Comparison of ENCODE assay signal across 12 cellular contexts in the genomic region with DNA sequence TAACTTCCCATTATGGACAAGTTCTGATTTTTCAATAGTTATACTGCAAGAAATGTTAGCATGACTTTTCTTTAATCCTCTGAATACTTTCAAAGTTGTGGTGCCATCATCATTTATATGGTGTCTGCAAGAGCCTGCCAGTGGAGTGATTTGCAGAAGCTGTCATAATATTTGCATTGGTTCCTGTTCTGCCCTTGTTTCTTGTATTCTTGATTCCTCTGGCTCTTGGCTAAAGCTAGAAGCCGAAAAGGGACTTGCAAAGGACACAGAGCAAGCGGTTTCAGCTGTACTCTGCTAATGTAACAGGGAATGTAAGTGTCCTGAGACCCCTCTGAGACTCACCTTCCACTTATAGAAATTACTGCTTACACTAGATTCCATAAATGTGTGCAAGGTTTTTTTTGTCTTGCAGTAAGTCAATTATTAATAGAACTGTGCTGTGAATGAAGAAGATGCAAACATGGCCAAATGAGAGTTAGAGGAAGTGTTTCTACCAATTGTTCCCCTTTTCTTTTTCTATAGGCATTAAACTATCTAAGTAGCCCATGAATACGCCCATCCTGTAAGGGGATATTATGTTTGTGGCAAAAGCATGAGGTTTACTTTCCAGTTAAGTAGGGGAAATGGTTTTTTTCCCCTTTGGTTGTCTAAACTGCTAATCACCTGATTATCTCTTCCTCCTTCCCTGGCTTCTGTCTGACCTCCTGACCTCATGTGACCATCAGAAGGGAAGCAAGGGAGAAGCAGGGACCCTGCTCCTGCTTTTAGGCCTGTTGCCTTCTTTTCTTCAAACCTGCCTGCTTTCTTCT. TPM values are rescaled to one million over a fixed set of nuclear protein-coding genes. Genes with fewer than 3 reads are reported as not detected.
A peak's percentile ranks its signal among the peaks of the same experiment; 100 is the strongest.
DNase-seq lines count a peak whose midpoint lies in the region; ATAC-seq, FAIRE-seq and TF ChIP-seq lines count a peak whose summit lies in the region.
"Had no signal": no experiment of that assay in that cellular context is flagged by ENCODE, and none has a peak within 500 bp of the region (broad histone marks: within the 10 kb centered on the region; RNA-seq: fewer than 3 reads in every experiment).

No MANE protein-coding gene starts in this region.

- peak; percentile 69 for ATAC-seq in GM21786 (IDR thresholded peaks at IDR 0.05; ENCODE audit: unreplicated experiment)
- ATAC-seq in lower lobe of right lung = peak; percentile 64 to 67
- ATAC-seq in CD4-positive, alpha-beta T cell (ENCODE audit: poor library complexity) = no peak
- ATAC-seq: activated T-helper 17 cell treated with anti-CD3 and anti-CD28 coated beads, Interleukin-2, amount 50 U/mL, for 72 hours had no signal

- H3K27ac Mint-ChIP-seq in CD4-positive, alpha-beta T cell = no peak overlapping the region
- H3K27ac Mint-ChIP-seq: activated T-helper 17 cell treated with anti-CD3 and anti-CD28 coated beads, Interleukin-2, amount 50 U/mL, for 72 hours; immature natural killer cell; stimulated activated naive CD8-positive, alpha-beta T cell treated with anti-CD3 and anti-CD28 coated beads, Interleukin-15, Interleukin-2, amounts not matched to agents 100 ng/mL and 50 ng/mL, for 24 hours had no signal

- no peak overlapping the region for H3K9ac ChIP-seq in kidney (ENCODE audit: low read length in 2 of 2)

- no peaks in the 10 kb centered on the region for H3K9me2 ChIP-seq in OCI-LY7 (ENCODE audit: insufficient read depth, low read length)

- H3K27me3 ChIP-seq in lower lobe of right lung (ENCODE audit: low read depth) = no peaks in the 10 kb centered on the region
- no peaks in the 10 kb centered on the region for H3K27me3 ChIP-seq in CD4-positive, alpha-beta T cell (ENCODE audit: control insufficient read depth, insufficient read depth, low read length)

- H4K20me1 ChIP-seq in OCI-LY7 (ENCODE audit: insufficient read depth, low read length) = no peaks in the 10 kb centered on the region

- H3K27ac ChIP-seq in OCI-LY7 (ENCODE audit: low read depth, low read length, poor library complexity, severe bottlenecking) (peak overlapping the region; percentile 65), lower lobe of right lung (peak overlapping the region; percentile 59), kidney (ENCODE audit: low read depth in 2 of 2, low read length in 2 of 2) (no peak overlapping the region)
- H3K27ac ChIP-seq in CD4-positive, alpha-beta T cell (ENCODE audit: low read depth, low read length) = no peak overlapping the region

- DNase-seq in GM12892 (ENCODE audit: insufficient read length) (no peak), OCI-LY7 (ENCODE audit: low spot score) (peak; percentile 57), lower lobe of right lung (no peak), NCI-H2227 (lab: John Stamatoyannopoulos, UW; ENCODE audit: unreplicated experiment) (no peak), GM19240 (ENCODE audit: insufficient read length, low spot score) (no peak), kidney (no peak)
- DNase-seq in CD4-positive, alpha-beta T cell = no peak
- DNase-seq: Calu3, immature natural killer cell had no signal

- peaks cover 32% of the 10 kb centered on the region for H3K27me3 Mint-ChIP-seq in CD4-positive, alpha-beta T cell

- POLR2A ChIA-PET in OCI-LY7 (lab: Charles Lee) = no interaction called here
- POLR2A ChIA-PET in CD4-positive, alpha-beta T cell (lab: Charles Lee) = no interaction called here

- H3K36me3 ChIP-seq in OCI-LY7 (ENCODE audit: insufficient read depth, low read length) (no peaks in the 10 kb centered on the region), lower lobe of right lung (no peaks in the 10 kb centered on the region), kidney (ENCODE audit: control insufficient read depth in 1 of 2, insufficient read depth in 2 of 2, low read length in 2 of 2) (no peaks in the 10 kb centered on the region)

- no TSS peak for BruUV-seq in OCI-LY7 (replicated peaks; lab: Mats Ljungman, UMichigan)

- peak overlapping the region; percentile 26 for H2AFZ ChIP-seq in OCI-LY7 (ENCODE audit: low read length)

- intact Hi-C loops in OCI-LY7 (cut with micrococcal nuclease; ENCODE audit: unreplicated experiment) = no loop called here
- intact Hi-C loops in lower lobe of right lung (cut with DNase I) = no loop called here
- intact Hi-C loops in kidney (cut with DNase I) = no loop called here
- intact Hi-C loops in CD4-positive, alpha-beta T cell (cut with DNase I, micrococcal nuclease) = no loop called here

- FAIRE-seq in GM12892 (lab: Jason Lieb, UNC) (peak; percentile 48), kidney (lab: Jason Lieb, UNC) (no peak)

- TF ChIP-seq CTCF in OCI-LY7 (conservative IDR thresholded peaks at IDR 0.05; ENCODE audit: low read length) (no peak), lower lobe of right lung (IDR thresholded peaks at IDR 0.05) (no peak), kidney (IDR thresholded peaks at IDR 0.05; ENCODE audit: borderline replicate concordance, extremely low read depth, insufficient read depth) (no peak)
- TF ChIP-seq CTCF in CD4-positive, alpha-beta T cell (IDR thresholded peaks at IDR 0.05) = no peak

- H3K4me3 Mint-ChIP-seq in CD4-positive, alpha-beta T cell = no peak overlapping the region
- H3K4me3 Mint-ChIP-seq: activated T-helper 17 cell treated with anti-CD3 and anti-CD28 coated beads, Interleukin-2, amount 50 U/mL, for 72 hours; immature natural killer cell; stimulated activated naive CD8-positive, alpha-beta T cell treated with anti-CD3 and anti-CD28 coated beads, Interleukin-15, Interleukin-2, amounts not matched to agents 100 ng/mL and 50 ng/mL, for 24 hours had no signal

- peak overlapping the region; percentile 67 for H3K4me2 ChIP-seq in OCI-LY7 (ENCODE audit: low read length)

- H3K9me3 ChIP-seq in OCI-LY7 (ENCODE audit: low read length) (no peaks in the 10 kb centered on the region), lower lobe of right lung (no peaks in the 10 kb centered on the region), kidney (ENCODE audit: control insufficient read depth in 1 of 2, low read length in 2 of 2) (no peaks in the 10 kb centered on the region)
- no peaks in the 10 kb centered on the region for H3K9me3 ChIP-seq in CD4-positive, alpha-beta T cell (ENCODE audit: control insufficient read depth, low read length)

- CTCF ChIA-PET in OCI-LY7 (lab: Charles Lee; ENCODE audit: unreplicated experiment) = no interaction called here
- CTCF ChIA-PET in CD4-positive, alpha-beta T cell (lab: Charles Lee) = no interaction called here

- peak overlapping the region; percentile 39 for H3K4me3 ChIP-seq in OCI-LY7 (ENCODE audit: low read depth, low read length, poor library complexity, severe bottlenecking)
- no peak overlapping the region for H3K4me3 ChIP-seq in lower lobe of right lung
- no peak overlapping the region for H3K4me3 ChIP-seq in kidney (ENCODE audit: low read length in 2 of 2)

- no peaks in the 10 kb centered on the region for H3K9me3 Mint-ChIP-seq in CD4-positive, alpha-beta T cell
- H3K9me3 Mint-ChIP-seq: activated T-helper 17 cell treated with anti-CD3 and anti-CD28 coated beads, Interleukin-2, amount 50 U/mL, for 72 hours; immature natural killer cell; stimulated activated naive CD8-positive, alpha-beta T cell treated with anti-CD3 and anti-CD28 coated beads, Interleukin-15, Interleukin-2, amounts not matched to agents 100 ng/mL and 50 ng/mL, for 24 hours had no signal

- H3K79me2 ChIP-seq in OCI-LY7 (ENCODE audit: insufficient read depth, low read depth, low read length) = no peaks in the 10 kb centered on the region

- peaks cover 39% of the 10 kb centered on the region for H3K4me1 ChIP-seq in OCI-LY7 (ENCODE audit: insufficient read depth, low read length, poor library complexity, severe bottlenecking)
- H3K4me1 ChIP-seq in lower lobe of right lung = peaks cover 28% of the 10 kb centered on the region
- peaks cover 0 to 4% of the 10 kb centered on the region in 2 donors for H3K4me1 ChIP-seq in kidney (ENCODE audit: control insufficient read depth in 1 of 2, insufficient read depth in 1 of 2, low read depth in 1 of 2, low read length in 2 of 2)

- no peak for TF ChIP-seq POLR2A in GM12892 (IDR thresholded peaks at IDR 0.05; ENCODE audit: low read depth, low read length)

- H3K4me1 Mint-ChIP-seq in CD4-positive, alpha-beta T cell (ENCODE audit: low read depth) = peaks cover 5% of the 10 kb centered on the region

- no peaks in the 10 kb centered on the region for H3K36me3 Mint-ChIP-seq in CD4-positive, alpha-beta T cell (ENCODE audit: low read depth)

RNA-seq across cellular contexts. Expression of a gene that starts 5.3 kb away (rescaled TPM):
- 34.0 TPM for polyA plus RNA-seq in GM12892 (2012; ENCODE audit: missing spikeins)
- total RNA-seq in OCI-LY7 (2014; rRNA removed; shearing (Covaris generic)) = 32.3 and 33.9 TPM in 2 replicates
- total RNA-seq in OCI-LY7 (2022) (21.3 and 23.1 TPM in 2 replicates), lower lobe of right lung (41.4 TPM), kidney (32.8 TPM)
- polyA plus RNA-seq in kidney (ENCODE audit: insufficient read depth, low read depth, low replicate concordance) = 49.0 TPM
- total RNA-seq in CD4-positive, alpha-beta T cell = 1 to 10 TPM; 5.4 to 7.2 TPM

RNA-seq across cellular contexts. Expression of a gene that starts 28.6 kb away (rescaled TPM):
- 34.1 TPM for polyA plus RNA-seq in GM12892 (2012; ENCODE audit: missing spikeins)
- total RNA-seq in OCI-LY7 (2014; rRNA removed; shearing (Covaris generic)) = 81.3 and 98.6 TPM in 2 replicates
- total RNA-seq in OCI-LY7 (2022) (69.2 and 86.0 TPM in 2 replicates), lower lobe of right lung (3.7 TPM), kidney (2.9 TPM)
- 0.52 TPM for polyA plus RNA-seq in kidney (ENCODE audit: insufficient read depth, low read depth, low replicate concordance)
- under 1 TPM; 0.45 to 0.93 TPM for total RNA-seq in CD4-positive, alpha-beta T cell

Comparison
In these comparisons a context has a peak if more than half of its experiments do, and no peak if none do; other contexts are left out.
1. H3K27ac ChIP-seq: peak in OCI-LY7 (single experiment) and lower lobe of right lung (single experiment); none in kidney (0 of 2) and CD4-positive, alpha-beta T cell (single experiment).
2. RNA of a gene that starts 28.6 kb away (total RNA-seq): 69.2 to 98.6 TPM in OCI-LY7; 3.7 TPM in lower lobe of right lung (single experiment), 2.9 TPM in kidney (single experiment) and 0.45 to 0.93 TPM in CD4-positive, alpha-beta T cell; every median in the first group is over 10 times any median in the second.